21 cellular contexts compared by ENCODE assay signal in genomic region chr20:47897461-47897860, GRCh38.
"Had no signal": no experiment of that assay in that cellular context is flagged by ENCODE, and none has a peak within 500 bp of the region (broad histone marks: within the 10 kb centered on the region; RNA-seq: fewer than 3 reads in every experiment).

No MANE protein-coding gene starts in this region.

- H3K4me3 ChIP-seq: K562 had no signal

- H3K36me3 Mint-ChIP-seq: IgD-negative memory B cell had no signal

- H3K9me3 ChIP-seq: SK-N-SH had no signal

- H3K9ac ChIP-seq: KMS-11, SK-N-SH had no signal

- H3K27ac Mint-ChIP-seq: IgD-negative memory B cell had no signal

- H3K4me3 Mint-ChIP-seq: IgD-negative memory B cell had no signal

- H3K27ac ChIP-seq: HL-60, KMS-11 had no signal

- H3K4me1 Mint-ChIP-seq: IgD-negative memory B cell had no signal

- H3K4me2 ChIP-seq: KMS-11, SK-N-SH had no signal

- DNase-seq: Kasumi-1, MM.1S, NCI-H1092 treated with DMSO at 0.1 percent for 48 hours, NCI-H1436, NCI-H187, NCI-H2029, NCI-H2081 treated with DMSO at 0.1 percent for 48 hours, NCI-H2171, NCI-H226, NCI-H446, NCI-H510A, NCI-H524 treated with DMSO at 0.1 percent for 48 hours, NCI-H69, NCI-H774, RPMI8226, SHP77, SK-N-SH had no signal

- ATAC-seq: K562 had no signal
